Comparison of ENCODE assay signal across 1 cellular context in the genomic region with DNA sequence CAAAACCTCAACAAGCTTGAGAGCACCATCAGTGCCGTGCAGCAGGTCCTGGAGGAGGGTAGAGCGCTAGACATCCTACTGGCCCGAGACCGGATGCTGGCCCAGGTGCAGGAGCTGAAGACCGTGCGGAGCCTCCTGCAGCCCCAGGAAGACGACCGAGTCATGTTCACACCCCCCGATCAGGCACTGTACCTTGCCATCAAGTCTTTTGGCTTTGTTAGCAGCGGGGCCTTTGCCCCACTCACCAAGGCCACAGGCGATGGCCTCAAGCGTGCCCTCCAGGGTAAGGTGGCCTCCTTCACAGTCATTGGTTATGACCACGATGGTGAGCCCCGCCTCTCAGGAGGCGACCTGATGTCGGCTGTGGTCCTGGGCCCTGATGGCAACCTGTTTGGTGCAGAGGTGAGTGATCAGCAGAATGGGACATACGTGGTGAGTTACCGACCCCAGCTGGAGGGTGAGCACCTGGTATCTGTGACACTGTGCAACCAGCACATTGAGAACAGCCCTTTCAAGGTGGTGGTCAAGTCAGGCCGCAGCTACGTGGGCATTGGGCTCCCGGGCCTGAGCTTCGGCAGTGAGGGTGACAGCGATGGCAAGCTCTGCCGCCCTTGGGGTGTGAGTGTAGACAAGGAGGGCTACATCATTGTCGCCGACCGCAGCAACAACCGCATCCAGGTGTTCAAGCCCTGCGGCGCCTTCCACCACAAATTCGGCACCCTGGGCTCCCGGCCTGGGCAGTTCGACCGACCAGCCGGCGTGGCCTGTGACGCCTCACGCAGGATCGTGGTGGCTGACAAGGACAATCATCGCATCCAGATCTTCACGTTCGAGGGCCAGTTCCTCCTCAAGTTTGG.
TF ChIP-seq lines count a peak whose summit lies in the region.

No MANE protein-coding gene starts in this region.

TF ChIP-seq in HepG2, 621 proteins besides CTCF, POLR2A, EP300 and RAD21 (continued from another document):
- TF ChIP-seq ZNF138 (CRISPR knock-in tag; IDR thresholded peaks at IDR 0.05; ENCODE audit: low read depth) (no peak), ATRX (CRISPR knock-in tag; IDR thresholded peaks at IDR 0.05; ENCODE audit: borderline replicate concordance) (no peak), ISL2 (CRISPR knock-in tag; IDR thresholded peaks at IDR 0.05) (no peak), ZNF790 (CRISPR knock-in tag; IDR thresholded peaks at IDR 0.05; ENCODE audit: borderline replicate concordance) (no peak), ZNF572 (CRISPR knock-in tag; IDR thresholded peaks at IDR 0.05) (0 out of 2 replicates have a peak, but pooled peaks have one; percentile 65), ZNF761 (CRISPR knock-in tag; conservative IDR thresholded peaks at IDR 0.05) (no peak), MIER2 (CRISPR knock-in tag; IDR thresholded peaks at IDR 0.05) (no peak), SP5 (CRISPR knock-in tag; IDR thresholded peaks at IDR 0.05; ENCODE audit: borderline replicate concordance, low read depth) (no peak), MAF1 (CRISPR knock-in tag; IDR thresholded peaks at IDR 0.05; ENCODE audit: borderline replicate concordance) (no peak), TBP (CRISPR knock-in tag; IDR thresholded peaks at IDR 0.05) (no peak), JARID2 (CRISPR knock-in tag; IDR thresholded peaks at IDR 0.05; ENCODE audit: insufficient replicate concordance) (no peak), MIXL1 (CRISPR knock-in tag; IDR thresholded peaks at IDR 0.05) (no peak), ZNF414 (CRISPR knock-in tag; IDR thresholded peaks at IDR 0.05) (no peak), ZNF777 (CRISPR knock-in tag; IDR thresholded peaks at IDR 0.05) (no peak), ZBTB38 (CRISPR knock-in tag; IDR thresholded peaks at IDR 0.05) (0 out of 2 replicates have a peak, but pooled peaks have one; percentile 71), PTBP1 (IDR thresholded peaks at IDR 0.05; ENCODE audit: low read depth, low read length, poor library complexity, severe bottlenecking) (no peak), ATF5 (CRISPR knock-in tag; IDR thresholded peaks at IDR 0.05; ENCODE audit: low read depth) (no peak), NFRKB (IDR thresholded peaks at IDR 0.05) (no peak), ZNF567 (CRISPR knock-in tag; IDR thresholded peaks at IDR 0.05; ENCODE audit: borderline replicate concordance) (no peak), ZNF713 (CRISPR knock-in tag; IDR thresholded peaks at IDR 0.05) (no peak), RARA (CRISPR knock-in tag; IDR thresholded peaks at IDR 0.05) (no peak), THAP11 (CRISPR knock-in tag; IDR thresholded peaks at IDR 0.05) (no peak), PPARG (CRISPR knock-in tag; conservative IDR thresholded peaks at IDR 0.05) (no peak), AGO2 (optimal IDR thresholded peaks at IDR 0.05; ENCODE audit: low read depth, low read length) (peak; percentile 96), SPEN (CRISPR knock-in tag; IDR thresholded peaks at IDR 0.05; ENCODE audit: low read depth) (no peak), FOXO1 (CRISPR knock-in tag; IDR thresholded peaks at IDR 0.05) (no peak), ZNF615 (CRISPR knock-in tag; IDR thresholded peaks at IDR 0.05; ENCODE audit: borderline replicate concordance) (no peak), MTA1 (CRISPR knock-in tag; IDR thresholded peaks at IDR 0.05; ENCODE audit: borderline replicate concordance) (peak; percentile 54; the same call in 1 of the 2 replicates), RBM22 (optimal IDR thresholded peaks at IDR 0.05; ENCODE audit: low read length) (peak; percentile 90), ZNF687 (CRISPR knock-in tag; IDR thresholded peaks at IDR 0.05) (peak; percentile 27; the same call in 1 of the 2 replicates), DMAP1 (CRISPR knock-in tag; IDR thresholded peaks at IDR 0.05) (no peak), ZNF256 (CRISPR knock-in tag; conservative IDR thresholded peaks at IDR 0.05) (no peak), PRDM15 (CRISPR knock-in tag; IDR thresholded peaks at IDR 0.05) (no peak), ZBTB42 (CRISPR knock-in tag; IDR thresholded peaks at IDR 0.05) (no peak)
- TF ChIP-seq, protein P1, sequence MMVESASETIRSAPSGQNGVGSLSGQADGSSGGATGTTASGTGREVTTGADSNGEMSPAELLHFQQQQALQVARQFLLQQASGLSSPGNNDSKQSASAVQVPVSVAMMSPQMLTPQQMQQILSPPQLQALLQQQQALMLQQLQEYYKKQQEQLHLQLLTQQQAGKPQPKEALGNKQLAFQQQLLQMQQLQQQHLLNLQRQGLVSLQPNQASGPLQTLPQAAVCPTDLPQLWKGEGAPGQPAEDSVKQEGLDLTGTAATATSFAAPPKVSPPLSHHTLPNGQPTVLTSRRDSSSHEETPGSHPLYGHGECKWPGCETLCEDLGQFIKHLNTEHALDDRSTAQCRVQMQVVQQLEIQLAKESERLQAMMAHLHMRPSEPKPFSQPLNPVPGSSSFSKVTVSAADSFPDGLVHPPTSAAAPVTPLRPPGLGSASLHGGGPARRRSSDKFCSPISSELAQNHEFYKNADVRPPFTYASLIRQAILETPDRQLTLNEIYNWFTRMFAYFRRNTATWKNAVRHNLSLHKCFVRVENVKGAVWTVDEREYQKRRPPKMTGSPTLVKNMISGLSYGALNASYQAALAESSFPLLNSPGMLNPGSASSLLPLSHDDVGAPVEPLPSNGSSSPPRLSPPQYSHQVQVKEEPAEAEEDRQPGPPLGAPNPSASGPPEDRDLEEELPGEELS (CRISPR knock-in tag; IDR thresholded peaks at IDR 0.05), result no peak
- TF ChIP-seq, protein P2, sequence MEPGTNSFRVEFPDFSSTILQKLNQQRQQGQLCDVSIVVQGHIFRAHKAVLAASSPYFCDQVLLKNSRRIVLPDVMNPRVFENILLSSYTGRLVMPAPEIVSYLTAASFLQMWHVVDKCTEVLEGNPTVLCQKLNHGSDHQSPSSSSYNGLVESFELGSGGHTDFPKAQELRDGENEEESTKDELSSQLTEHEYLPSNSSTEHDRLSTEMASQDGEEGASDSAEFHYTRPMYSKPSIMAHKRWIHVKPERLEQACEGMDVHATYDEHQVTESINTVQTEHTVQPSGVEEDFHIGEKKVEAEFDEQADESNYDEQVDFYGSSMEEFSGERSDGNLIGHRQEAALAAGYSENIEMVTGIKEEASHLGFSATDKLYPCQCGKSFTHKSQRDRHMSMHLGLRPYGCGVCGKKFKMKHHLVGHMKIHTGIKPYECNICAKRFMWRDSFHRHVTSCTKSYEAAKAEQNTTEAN (CRISPR knock-in tag; conservative IDR thresholded peaks at IDR 0.05), result no peak
